In the genomic region with DNA sequence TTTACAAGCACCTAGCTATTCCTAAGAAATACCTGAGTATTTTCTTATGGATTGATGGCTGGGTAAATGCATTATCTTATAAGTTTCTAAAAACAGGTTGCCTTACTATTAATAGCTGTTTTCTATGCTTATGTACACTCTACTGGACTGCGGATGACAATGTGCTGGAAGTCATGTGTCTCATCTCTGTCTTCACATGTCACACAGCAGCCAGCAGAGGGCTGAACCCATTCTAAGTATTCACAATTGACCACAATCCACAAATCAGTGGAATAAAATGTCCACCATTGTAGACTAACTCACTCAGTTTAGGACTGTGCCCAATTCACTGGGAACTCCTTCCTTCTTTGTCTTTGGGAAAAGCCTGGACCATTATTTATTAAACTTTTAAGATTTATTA, we compare ENCODE assay signal across 15 cellular contexts.
"Had no signal": no experiment of that assay in that cellular context is flagged by ENCODE, and none has a peak within 500 bp of the region (broad histone marks: within the 10 kb centered on the region; RNA-seq: fewer than 3 reads in every experiment).

No MANE protein-coding gene starts in this region.

- H3K4me1 Mint-ChIP-seq: activated CD8-positive, alpha-beta memory T cell treated with anti-CD3 and anti-CD28 coated beads, Interleukin-2, amount 10 ng/mL, durations not matched to agents 7 days and 5 days; stimulated activated naive CD8-positive, alpha-beta T cell treated with anti-CD3 and anti-CD28 coated beads, Interleukin-15, amount 100 ng/mL, for 72 hours had no signal

- ATAC-seq: activated CD8-positive, alpha-beta memory T cell treated with anti-CD3 and anti-CD28 coated beads, Interleukin-2, amount 10 ng/mL, durations not matched to agents 7 days and 5 days; activated naive CD4-positive, alpha-beta T cell treated with anti-CD3 and anti-CD28 coated beads, Interleukin-2, amount 50 U/mL, for 72 hours; activated T-cell treated with anti-CD3 and anti-CD28 coated beads, Interleukin-2, amount 50 U/mL, for 4 hours; esophagus mucosa; natural killer cell treated with Interleukin-12 subunit alpha and Interleukin-12 subunit beta and Interleukin-15 and Interleukin-18, amount 100 ng/mL, for 72 hours; right cardiac atrium; stimulated activated naive CD8-positive, alpha-beta T cell treated with anti-CD3 and anti-CD28 coated beads, Interleukin-15, amount 100 ng/mL, for 72 hours had no signal

- H3K9me3 Mint-ChIP-seq: activated CD4-positive, alpha-beta memory T cell treated with anti-CD3 and anti-CD28 coated beads for 36 hours; activated T-cell treated with anti-CD3 and anti-CD28 coated beads, Interleukin-2, amount 50 U/mL, for 4 hours; natural killer cell treated with Interleukin-12 subunit alpha and Interleukin-12 subunit beta and Interleukin-15 and Interleukin-18, amount 100 ng/mL, for 72 hours; stimulated activated naive CD8-positive, alpha-beta T cell treated with anti-CD3 and anti-CD28 coated beads, Interleukin-15, amount 100 ng/mL, for 72 hours; type B pancreatic cell had no signal

- H3K4me3 Mint-ChIP-seq: activated CD4-positive, alpha-beta memory T cell treated with anti-CD3 and anti-CD28 coated beads for 36 hours; activated CD8-positive, alpha-beta memory T cell treated with anti-CD3 and anti-CD28 coated beads, Interleukin-2, amount 10 ng/mL, durations not matched to agents 7 days and 5 days; activated T-cell treated with anti-CD3 and anti-CD28 coated beads, Interleukin-2, amount 50 U/mL, for 4 hours; natural killer cell treated with Interleukin-12 subunit alpha and Interleukin-12 subunit beta and Interleukin-15 and Interleukin-18, amount 100 ng/mL, for 72 hours; stimulated activated naive CD8-positive, alpha-beta T cell treated with anti-CD3 and anti-CD28 coated beads, Interleukin-15, amount 100 ng/mL, for 72 hours; type B pancreatic cell had no signal

- DNase-seq: activated CD4-positive, alpha-beta memory T cell treated with anti-CD3 and anti-CD28 coated beads for 36 hours; activated CD4-positive, alpha-beta T cell treated with anti-CD3 and anti-CD28 coated beads for 1 hour; activated CD8-positive, alpha-beta memory T cell treated with anti-CD3 and anti-CD28 coated beads, Interleukin-2, amount 10 ng/mL, durations not matched to agents 7 days and 5 days; activated effector memory CD4-positive, alpha-beta T cell treated with anti-CD3 and anti-CD28 coated beads, Interleukin-2, amount 50 U/mL, for 16 hours; activated T-cell treated with anti-CD3 and anti-CD28 coated beads, Interleukin-2, amount 50 U/mL, for 4 hours; mesendoderm; right cardiac atrium; stimulated activated naive CD8-positive, alpha-beta T cell treated with anti-CD3 and anti-CD28 coated beads, Interleukin-15, amount 100 ng/mL, for 72 hours; T-helper 1 cell; T1000 had no signal

- H3K27ac Mint-ChIP-seq: activated CD4-positive, alpha-beta memory T cell treated with anti-CD3 and anti-CD28 coated beads for 36 hours; activated CD8-positive, alpha-beta memory T cell treated with anti-CD3 and anti-CD28 coated beads, Interleukin-2, amount 10 ng/mL, durations not matched to agents 7 days and 5 days; activated naive CD4-positive, alpha-beta T cell treated with anti-CD3 and anti-CD28 coated beads, Interleukin-2, amount 50 U/mL, for 72 hours; natural killer cell treated with Interleukin-12 subunit alpha and Interleukin-12 subunit beta and Interleukin-15 and Interleukin-18, amount 100 ng/mL, for 72 hours; progenitor cell of endocrine pancreas; stimulated activated naive CD8-positive, alpha-beta T cell treated with anti-CD3 and anti-CD28 coated beads, Interleukin-15, amount 100 ng/mL, for 72 hours; type B pancreatic cell had no signal

- H3K36me3 Mint-ChIP-seq: activated CD4-positive, alpha-beta memory T cell treated with anti-CD3 and anti-CD28 coated beads for 36 hours; activated CD8-positive, alpha-beta memory T cell treated with anti-CD3 and anti-CD28 coated beads, Interleukin-2, amount 10 ng/mL, durations not matched to agents 7 days and 5 days; activated naive CD4-positive, alpha-beta T cell treated with anti-CD3 and anti-CD28 coated beads, Interleukin-2, amount 50 U/mL, for 72 hours; natural killer cell treated with Interleukin-12 subunit alpha and Interleukin-12 subunit beta and Interleukin-15 and Interleukin-18, amount 100 ng/mL, for 72 hours; type B pancreatic cell had no signal
